ENCODE assay signal across 29 cellular contexts in the genomic region with DNA sequence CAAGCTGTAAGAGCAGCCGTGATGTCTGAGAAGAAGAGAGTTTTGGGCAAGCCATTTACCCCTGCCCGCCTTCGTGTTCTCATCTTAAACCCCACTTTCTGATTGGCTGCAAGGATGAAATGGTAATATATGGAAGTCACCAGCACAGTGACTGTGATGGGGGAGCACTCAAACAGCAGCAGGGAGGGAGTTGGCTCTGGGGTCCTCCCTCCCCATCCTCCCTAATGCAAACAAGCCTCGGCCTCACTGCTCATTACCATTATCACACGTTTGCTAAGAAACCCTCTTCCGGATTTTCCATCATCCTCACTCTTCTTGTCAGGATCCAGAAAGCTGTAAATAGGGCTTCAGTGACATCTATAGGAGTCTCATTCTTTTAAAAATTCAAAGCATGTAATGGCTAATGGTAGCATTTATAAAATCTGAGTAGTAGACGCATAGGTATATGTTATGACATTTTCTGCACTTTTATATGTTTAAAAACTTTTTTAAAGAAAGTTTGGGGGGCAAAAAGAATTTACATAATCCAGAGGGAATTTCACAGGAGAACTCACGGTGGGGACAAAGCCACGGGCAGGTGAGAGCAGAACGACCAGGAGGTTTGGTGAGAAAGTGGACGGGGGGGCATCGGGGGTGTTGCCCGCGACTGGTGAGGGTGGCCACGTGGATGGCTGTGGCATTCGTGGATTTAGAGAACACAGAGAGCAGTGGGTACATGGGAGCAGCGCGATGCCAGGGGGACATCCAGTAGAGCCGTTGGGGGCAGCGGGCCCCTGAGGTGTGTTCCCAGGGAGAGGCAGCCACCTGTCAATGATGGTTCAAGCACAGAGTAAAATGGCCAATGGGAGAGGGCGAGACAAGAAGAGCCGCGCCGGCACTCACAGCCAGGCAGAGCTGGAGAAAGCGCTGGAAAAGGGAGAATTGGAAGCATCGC. TPM values are rescaled to one million over a fixed set of nuclear protein-coding genes. Genes with fewer than 3 reads are reported as not detected.
DNase-seq lines count a peak whose midpoint lies in the region; ATAC-seq, FAIRE-seq and TF ChIP-seq lines count a peak whose summit lies in the region.
"Had no signal": no experiment of that assay in that cellular context is flagged by ENCODE, and none has a peak within 500 bp of the region (broad histone marks: within the 10 kb centered on the region; RNA-seq: fewer than 3 reads in every experiment).

No MANE protein-coding gene starts in this region.

- no peaks in the 10 kb centered on the region for H3K9me3 Mint-ChIP-seq in WTC11
- H3K9me3 Mint-ChIP-seq: brain; CD14-positive monocyte; natural killer cell treated with Interleukin-12 subunit alpha and Interleukin-12 subunit beta and Interleukin-15 and Interleukin-18, amount 100 ng/mL, for 72 hours had no signal

- no peak overlapping the region for H3K9ac ChIP-seq in HepG2 (ENCODE audit: insufficient read depth, low read depth, low read length)
- H3K9ac ChIP-seq: parathyroid adenoma had no signal

- H3K4me3 Mint-ChIP-seq in WTC11: no peak overlapping the region
- H3K4me3 Mint-ChIP-seq: brain; CD14-positive monocyte; natural killer cell treated with Interleukin-12 subunit alpha and Interleukin-12 subunit beta and Interleukin-15 and Interleukin-18, amount 100 ng/mL, for 72 hours had no signal

- H3K4me1 ChIP-seq in HepG2 (ENCODE audit: insufficient read depth, low read length): peaks cover 18% of the 10 kb centered on the region
- no peaks in the 10 kb centered on the region for H3K4me1 ChIP-seq in right lobe of liver
- H3K4me1 ChIP-seq in hepatocyte (ENCODE audit: insufficient read depth): no peaks in the 10 kb centered on the region
- H3K4me1 ChIP-seq: parathyroid adenoma had no signal

- no peak for DNase-seq in HepG2 (ENCODE audit: low spot score)
- DNase-seq in right lobe of liver: no peak
- no peak for DNase-seq in WTC11 (ENCODE audit: low spot score)
- DNase-seq in hepatocyte (ENCODE audit: low spot score): no peak
- DNase-seq in urothelium cell line (ENCODE audit: low spot score): peak; percentile 1
- no peak for DNase-seq in cerebellar nuclear complex (lab: John Stamatoyannopoulos, UW)
- no peak for DNase-seq in GM19238 (ENCODE audit: insufficient read length, low spot score)
- DNase-seq: activated CD4-positive, alpha-beta T cell treated with anti-CD3 and anti-CD28 coated beads for 4 hours; activated naive CD4-positive, alpha-beta T cell; adrenal gland; Calu3; effector memory CD4-positive, alpha-beta T cell; GOT3; mucosa of descending colon; NCI-H1105; NCI-H1930; NCI-H526; right cardiac atrium; RPMI8226; spleen had no signal

- no peaks in the 10 kb centered on the region for H3K9me2 ChIP-seq in hepatocyte (replicated peaks; ENCODE audit: insufficient read depth)

- in situ Hi-C loops in HepG2 (cut with HindIII; ENCODE audit: extremely low pct_ligation_motif_present, low pct_unique_long_range_greater_than_20kb): loop anchor here (5.0 to 10.0 kb wide), 3 partner anchors 347 to 855 kb away; no protein-coding TSS in a partner anchor

- no peaks in the 10 kb centered on the region for H3K36me3 Mint-ChIP-seq in WTC11
- H3K36me3 Mint-ChIP-seq: brain; CD14-positive monocyte; natural killer cell treated with Interleukin-12 subunit alpha and Interleukin-12 subunit beta and Interleukin-15 and Interleukin-18, amount 100 ng/mL, for 72 hours had no signal

- TF ChIP-seq POLR2A in HepG2 (IDR thresholded peaks at IDR 0.05; ENCODE audit: insufficient read depth in 1 of 2, low read depth in 2 of 2, low read length in 2 of 2): no peak
- no peak for TF ChIP-seq POLR2A in right lobe of liver (IDR thresholded peaks at IDR 0.05)

- no peak overlapping the region for H3K27ac ChIP-seq in HepG2 (ENCODE audit: extremely low read length, insufficient read depth, low read length)
- no peak overlapping the region for H3K27ac ChIP-seq in right lobe of liver
- no peak overlapping the region for H3K27ac ChIP-seq in hepatocyte
- H3K27ac ChIP-seq: adrenal gland, parathyroid adenoma, spleen, suprapubic skin had no signal

- TF ChIP-seq RAD21 in HepG2 (CRISPR knock-in tag; IDR thresholded peaks at IDR 0.05): no peak

- peaks cover 5% of the 10 kb centered on the region for H3K4me1 Mint-ChIP-seq in WTC11

- ATAC-seq in HepG2 (no peak), right lobe of liver (no peak), WTC11 (no peak), GM18498 (IDR thresholded peaks at IDR 0.05; ENCODE audit: unreplicated experiment) (no peak)
- ATAC-seq: mucosa of descending colon, right cardiac atrium had no signal

- no TSS peak for BruUV-seq in HepG2 (replicated peaks; lab: Mats Ljungman, UMichigan)

- H3K27me3 Mint-ChIP-seq in WTC11 (ENCODE audit: low read depth): no peaks in the 10 kb centered on the region
- H3K27me3 Mint-ChIP-seq: brain; natural killer cell treated with Interleukin-12 subunit alpha and Interleukin-12 subunit beta and Interleukin-15 and Interleukin-18, amount 100 ng/mL, for 72 hours had no signal

- WGBS in HepG2 (ENCODE audit: low lambda C conversion rate): 42% methylated on average over 26 of the region's 26 CpGs
- 72% methylated on average over 10 of the region's 26 CpGs for WGBS in right lobe of liver (ENCODE audit: insufficient coverage, low coverage, low lambda C conversion rate, missing lambda C conversion rate)
- 91% methylated on average over 26 of the region's 26 CpGs for WGBS in hepatocyte (ENCODE audit: low lambda C conversion rate, missing lambda C conversion rate)

- TF ChIP-seq CTCF in HepG2 (CRISPR knock-in tag; IDR thresholded peaks at IDR 0.05) (no peak), right lobe of liver (IDR thresholded peaks at IDR 0.05) (no peak), WTC11 (IDR thresholded peaks at IDR 0.05) (no peak), hepatocyte (IDR thresholded peaks at IDR 0.05; ENCODE audit: poor library complexity) (peak; percentile 8)

- TF ChIP-seq EP300 in HepG2 (IDR thresholded peaks at IDR 0.05; ENCODE audit: low read depth in 2 of 2, low read length in 2 of 2) (no peak), HepG2 (CRISPR knock-in tag; IDR thresholded peaks at IDR 0.05; ENCODE audit: borderline replicate concordance) (no peak)

- H3K36me3 ChIP-seq in HepG2 (replicated peaks in 1 of 2; ENCODE audit: control insufficient read depth in 1 of 2, insufficient read depth in 2 of 2, low read length in 2 of 2) (no peaks in the 10 kb centered on the region), right lobe of liver (no peaks in the 10 kb centered on the region), hepatocyte (replicated peaks; ENCODE audit: insufficient read depth, low read depth) (no peaks in the 10 kb centered on the region)
- H3K36me3 ChIP-seq: adrenal gland, spleen, suprapubic skin had no signal

- H3K27me3 ChIP-seq in HepG2 (ENCODE audit: control insufficient read depth in 1 of 2, insufficient read depth in 2 of 2, low read length in 2 of 2) (peaks cover 5 to 33% of the 10 kb centered on the region in 2 experiments; a peak in 4 of 5 replicates), right lobe of liver (no peaks in the 10 kb centered on the region), hepatocyte (no peaks in the 10 kb centered on the region)
- H3K27me3 ChIP-seq: adrenal gland, spleen, suprapubic skin had no signal

- H3K4me2 ChIP-seq in HepG2 (ENCODE audit: low read depth, low read length) (0 out of 2 replicates have a peak overlapping the region, but pooled peaks have one; percentile 1), hepatocyte (no peak overlapping the region)

- H2AFZ ChIP-seq in HepG2 (ENCODE audit: low read length) (no peak overlapping the region), hepatocyte (no peak overlapping the region)
- H2AFZ ChIP-seq: parathyroid adenoma had no signal

- POLR2A ChIA-PET in HepG2 (lab: Yijun Ruan, JAX) (no interaction called here), WTC11 (lab: Charles Lee) (no interaction called here)

- H3K4me3 ChIP-seq in HepG2 (replicated peaks in 1 of 3; ENCODE audit: insufficient read depth in 1 of 3, low read depth in 2 of 3, low read length in 3 of 3): no peak overlapping the region
- no peak overlapping the region for H3K4me3 ChIP-seq in right lobe of liver
- H3K4me3 ChIP-seq in hepatocyte: no peak overlapping the region
- H3K4me3 ChIP-seq: adrenal gland, lung, mucosa of descending colon, spleen, suprapubic skin had no signal

- FAIRE-seq in HepG2 (lab: Jason Lieb, UNC) (peak; percentile 8), urothelium cell line (lab: Jason Lieb, UNC) (no peak)
- FAIRE-seq: frontal cortex had no signal

- H4K20me1 ChIP-seq in HepG2 (ENCODE audit: insufficient read depth, low read length): no peaks in the 10 kb centered on the region
- no peaks in the 10 kb centered on the region for H4K20me1 ChIP-seq in hepatocyte (ENCODE audit: insufficient read depth, poor library complexity, severe bottlenecking)

- CTCF ChIA-PET in HepG2 (lab: Yijun Ruan, JAX; ENCODE audit: low intra/inter-chr PET ratio, low total read pairs) (interaction anchor here (1.2 kb wide), 1 partner anchor 401 kb away, joined by 3 read pairs; no protein-coding TSS in a partner anchor), WTC11 (lab: Charles Lee) (interaction anchor here (1.2 kb wide), 1 partner anchor 239 kb away, joined by 4 read pairs; no protein-coding TSS in a partner anchor)

- intact Hi-C loops in HepG2 (cut with micrococcal nuclease; ENCODE audit: unreplicated experiment): loop anchor here (5.0 kb wide), 3 partner anchors 88 to 852 kb away; no protein-coding TSS in a partner anchor
- intact Hi-C loops in right lobe of liver (cut with DNase I): loop anchor here (5.0 to 10.0 kb wide), 3 partner anchors 337 to 405 kb away; no protein-coding TSS in a partner anchor

- H3K79me2 ChIP-seq in HepG2 (ENCODE audit: insufficient read depth, low read length): no peaks in the 10 kb centered on the region
- H3K79me2 ChIP-seq in hepatocyte: no peaks in the 10 kb centered on the region
- H3K79me2 ChIP-seq: parathyroid adenoma had no signal

- no peaks in the 10 kb centered on the region for H3K9me3 ChIP-seq in HepG2 (ENCODE audit: low read length)
- H3K9me3 ChIP-seq in right lobe of liver: no peaks in the 10 kb centered on the region
- H3K9me3 ChIP-seq in hepatocyte (ENCODE audit: low read depth): no peaks in the 10 kb centered on the region
- H3K9me3 ChIP-seq: adrenal gland, mucosa of descending colon, spleen, suprapubic skin had no signal

- no peak overlapping the region for H3K27ac Mint-ChIP-seq in WTC11

RNA-seq across cellular contexts. Expression of a gene that starts 29.6 kb away (rescaled TPM):
- 0.38 and 1.2 TPM in 2 replicates for total RNA-seq in HepG2 (2016; rRNA removed; fragmentation: Illumina TruSeq; extraction: Trizol)
- total RNA-seq in HepG2 (2016; cell fraction: cytosol; rRNA removed; fragmentation: Illumina TruSeq; extraction: Trizol; ENCODE audit: low read depth): not detected in 2 replicates
- 0.48 and 1.0 TPM in 2 replicates for total RNA-seq in HepG2 (2016; cell fraction: insoluble cytoplasmic fraction; rRNA removed; fragmentation: Illumina TruSeq; extraction: Trizol)
- not detected in 2 replicates for total RNA-seq in HepG2 (2016; cell fraction: membrane; rRNA removed; fragmentation: Illumina TruSeq; extraction: Trizol)
- total RNA-seq in HepG2 (2016; cell fraction: nucleus; rRNA removed; fragmentation: Illumina TruSeq; extraction: Trizol): 5.4 and 7.3 TPM in 2 replicates
- polyA plus RNA-seq in HepG2 (2011; rRNA removed): 0.10 and 0.22 TPM in 2 replicates
- polyA plus RNA-seq in HepG2 (2011; cell fraction: cytosol; rRNA removed): not detected in 2 replicates
- polyA plus RNA-seq in HepG2 (2011; cell fraction: nucleus; rRNA removed): 0.58 and 0.73 TPM in 2 replicates
- polyA plus RNA-seq in HepG2 (2012): 0.13 and 0.25 TPM in 2 replicates
- polyA plus RNA-seq in HepG2 (2016; cell fraction: cytosol; fragmentation: Illumina TruSeq; extraction: Trizol; ENCODE audit: low read depth): not detected in 2 replicates
- polyA plus RNA-seq in HepG2 (2016; cell fraction: insoluble cytoplasmic fraction; fragmentation: Illumina TruSeq; extraction: Trizol; ENCODE audit: low read depth): not detected in 2 replicates
- polyA plus RNA-seq in HepG2 (2016; cell fraction: membrane; fragmentation: Illumina TruSeq; extraction: Trizol; ENCODE audit: low read depth): not detected in 2 replicates
- 0.92 and 0.94 TPM in 2 replicates for polyA plus RNA-seq in HepG2 (2016; cell fraction: nucleus; fragmentation: Illumina TruSeq; extraction: Trizol; ENCODE audit: insufficient read depth, low read depth)
- 1.6 and 2.1 TPM in 2 replicates for polyA minus RNA-seq in HepG2 (2011; rRNA and poly(A)+ RNA removed; ENCODE audit: low replicate concordance)
- polyA minus RNA-seq in HepG2 (2011; cell fraction: cytosol; rRNA and poly(A)+ RNA removed): not detected in 2 replicates
- polyA minus RNA-seq in HepG2 (2011; cell fraction: nucleus; rRNA and poly(A)+ RNA removed): 12.4 and 14.9 TPM in 2 replicates
- 1 to 10 TPM in 3 of 6 experiments, under 1 TPM in 3; 0.49 to 1.2 (median 1.0) TPM for total RNA-seq in right lobe of liver
- total RNA-seq in WTC11 (2021): 0.55 to 1.2 TPM (median 0.73 TPM) in 3 replicates
- 2.2 and 2.6 TPM in 2 replicates for total RNA-seq in hepatocyte
- polyA plus RNA-seq in hepatocyte: 0.24 and 0.36 TPM in 2 replicates
- total RNA-seq: SK-MEL-5 had no signal

RNA-seq across cellular contexts. Expression of a gene that starts 55.1 kb away (rescaled TPM):
- total RNA-seq in HepG2 (2016; rRNA removed; fragmentation: Illumina TruSeq; extraction: Trizol) (2.1 and 2.7 TPM in 2 replicates), right lobe of liver (1 to 10 TPM in 1 of 6 experiments, under 1 TPM in 5; 0.49 to 1.4 (median 0.90) TPM), WTC11 (2021) (0.13 to 0.21 TPM (median 0.14 TPM) in 3 replicates), hepatocyte (0.50 and 1.7 TPM in 2 replicates)
- 0.88 and 0.91 TPM in 2 replicates for total RNA-seq in HepG2 (2016; cell fraction: cytosol; rRNA removed; fragmentation: Illumina TruSeq; extraction: Trizol; ENCODE audit: low read depth)
- 1.2 and 1.9 TPM in 2 replicates for total RNA-seq in HepG2 (2016; cell fraction: insoluble cytoplasmic fraction; rRNA removed; fragmentation: Illumina TruSeq; extraction: Trizol)
- total RNA-seq in HepG2 (2016; cell fraction: membrane; rRNA removed; fragmentation: Illumina TruSeq; extraction: Trizol): 1.1 and 1.2 TPM in 2 replicates
- total RNA-seq in HepG2 (2016; cell fraction: nucleus; rRNA removed; fragmentation: Illumina TruSeq; extraction: Trizol): 2.5 and 3.1 TPM in 2 replicates
- polyA plus RNA-seq in HepG2 (2011; rRNA removed) (1.2 and 1.7 TPM in 2 replicates), hepatocyte (0.06 and 0.44 TPM in 2 replicates)
- 0.85 and 1.1 TPM in 2 replicates for polyA plus RNA-seq in HepG2 (2011; cell fraction: cytosol; rRNA removed)
- 2.7 and 3.3 TPM in 2 replicates for polyA plus RNA-seq in HepG2 (2011; cell fraction: nucleus; rRNA removed)
- 0.52 and 1.1 TPM in 2 replicates for polyA plus RNA-seq in HepG2 (2012)
- 0.17 and 0.23 TPM in 2 replicates for polyA plus RNA-seq in HepG2 (2016; cell fraction: cytosol; fragmentation: Illumina TruSeq; extraction: Trizol; ENCODE audit: low read depth)
- polyA plus RNA-seq in HepG2 (2016; cell fraction: insoluble cytoplasmic fraction; fragmentation: Illumina TruSeq; extraction: Trizol; ENCODE audit: low read depth): 0.86 and 1.6 TPM in 2 replicates
- polyA plus RNA-seq in HepG2 (2016; cell fraction: membrane; fragmentation: Illumina TruSeq; extraction: Trizol; ENCODE audit: low read depth): 0.51 and 0.76 TPM in 2 replicates
- polyA plus RNA-seq in HepG2 (2016; cell fraction: nucleus; fragmentation: Illumina TruSeq; extraction: Trizol; ENCODE audit: insufficient read depth, low read depth): 2.8 and 3.1 TPM in 2 replicates
- 0.54 and 3.2 TPM in 2 replicates for polyA minus RNA-seq in HepG2 (2011; rRNA and poly(A)+ RNA removed; ENCODE audit: low replicate concordance)
- 0.53 and 1.2 TPM in 2 replicates for polyA minus RNA-seq in HepG2 (2011; cell fraction: cytosol; rRNA and poly(A)+ RNA removed)
- 2.2 and 2.9 TPM in 2 replicates for polyA minus RNA-seq in HepG2 (2011; cell fraction: nucleus; rRNA and poly(A)+ RNA removed)
- total RNA-seq: SK-MEL-5 had no signal
